Comparison of ENCODE assay signal across 14 cellular contexts in the genomic region with DNA sequence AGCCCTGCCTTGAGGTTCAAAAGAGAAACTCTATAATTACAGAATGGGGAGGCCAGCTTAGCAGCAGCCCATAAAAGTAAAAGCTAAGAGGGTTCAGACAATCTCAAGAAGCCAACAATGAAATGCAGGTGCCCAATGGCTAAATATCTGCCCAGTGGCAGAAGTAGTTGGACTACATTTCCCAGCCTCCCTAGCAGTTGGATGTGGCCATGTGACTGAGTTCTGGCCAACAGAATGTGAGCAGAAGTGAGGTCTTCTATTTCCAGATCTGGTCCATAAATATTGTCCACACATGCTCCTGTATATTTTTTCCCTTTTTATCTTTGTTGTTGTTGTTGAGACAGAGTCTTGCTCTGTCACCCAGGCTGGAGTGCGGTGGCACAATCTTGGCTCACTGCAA.
"Had no signal": no experiment of that assay in that cellular context is flagged by ENCODE, and none has a peak within 500 bp of the region (broad histone marks: within the 10 kb centered on the region; RNA-seq: fewer than 3 reads in every experiment).

No MANE protein-coding gene starts in this region.

- H3K4me1 ChIP-seq: suprapubic skin had no signal

- DNase-seq: activated B cell treated with CpG ODN at 0.5 μM for 24 hours; activated CD4-positive, alpha-beta T cell treated with anti-CD3 and anti-CD28 coated beads, Interleukin-2, amount 10 ng/mL, durations not matched to agents 7 days and 5 days; activated naive CD4-positive, alpha-beta T cell treated with anti-CD3 and anti-CD28 coated beads, Interleukin-2, amount 10 ng/mL, durations not matched to agents 7 days and 5 days; activated T-cell treated with anti-CD3 and anti-CD28 coated beads for 4 hours; central memory CD4-positive, alpha-beta T cell; erythroblast; ovary; stimulated activated CD4-positive, alpha-beta T cell treated with anti-CD3 and anti-CD28 coated beads, Interleukin-2, amount 100 ng/mL, for 48 hours; stimulated activated naive CD8-positive, alpha-beta T cell treated with anti-CD3 and anti-CD28 coated beads, Interleukin-15, Interleukin-2, amounts not matched to agents 100 U/mL and 50 U/mL, for 24 hours had no signal

- H3K4me3 Mint-ChIP-seq: activated B cell treated with CpG ODN at 0.5 μM for 24 hours; activated CD4-positive, alpha-beta T cell treated with anti-CD3 and anti-CD28 coated beads, Interleukin-2, amount 10 ng/mL, durations not matched to agents 7 days and 5 days; activated naive CD4-positive, alpha-beta T cell treated with anti-CD3 and anti-CD28 coated beads, Interleukin-2, amount 10 ng/mL, durations not matched to agents 7 days and 5 days; dendritic cell treated with granulocyte-macrophage colony-stimulating factor and Interleukin-4, amounts not matched to agents 40 ng/mL and 50 ng/mL, for 4 days; neural crest cell; type B pancreatic cell had no signal

- H3K27me3 ChIP-seq: ovary, suprapubic skin had no signal

- H3K4me3 ChIP-seq: ovary, suprapubic skin had no signal

- H3K9me3 ChIP-seq: ovary, suprapubic skin had no signal

- H3K27ac Mint-ChIP-seq: activated B cell treated with CpG ODN at 0.5 μM for 24 hours; activated CD4-positive, alpha-beta T cell treated with anti-CD3 and anti-CD28 coated beads, Interleukin-2, amount 10 ng/mL, durations not matched to agents 7 days and 5 days; activated naive CD4-positive, alpha-beta T cell treated with anti-CD3 and anti-CD28 coated beads, Interleukin-2, amount 10 ng/mL, durations not matched to agents 7 days and 5 days; activated T-helper 2 cell treated with anti-CD3 and anti-CD28 coated beads, Interferon-gamma antibody, Interleukin-2, Interleukin-4, amounts not matched to agents 10 μg/mL and 5 μg/mL and 100 μg/mL, durations not matched to agents 14 hours and 24 hours and 36 hours; dendritic cell treated with granulocyte-macrophage colony-stimulating factor and Interleukin-4, amounts not matched to agents 40 ng/mL and 50 ng/mL, for 4 days; type B pancreatic cell had no signal

- H3K27me3 Mint-ChIP-seq: activated B cell treated with CpG ODN at 0.5 μM for 24 hours; activated CD4-positive, alpha-beta T cell treated with anti-CD3 and anti-CD28 coated beads, Interleukin-2, amount 10 ng/mL, durations not matched to agents 7 days and 5 days; activated naive CD4-positive, alpha-beta T cell treated with anti-CD3 and anti-CD28 coated beads, Interleukin-2, amount 10 ng/mL, durations not matched to agents 7 days and 5 days had no signal

- ATAC-seq: stimulated activated naive CD8-positive, alpha-beta T cell treated with anti-CD3 and anti-CD28 coated beads, Interleukin-15, Interleukin-2, amounts not matched to agents 100 U/mL and 50 U/mL, for 24 hours had no signal

- H3K27ac ChIP-seq: ovary, suprapubic skin had no signal

- H3K36me3 ChIP-seq: ovary, suprapubic skin had no signal

- H3K4me1 Mint-ChIP-seq: activated B cell treated with CpG ODN at 0.5 μM for 24 hours; activated CD4-positive, alpha-beta T cell treated with anti-CD3 and anti-CD28 coated beads, Interleukin-2, amount 10 ng/mL, durations not matched to agents 7 days and 5 days; activated naive CD4-positive, alpha-beta T cell treated with anti-CD3 and anti-CD28 coated beads, Interleukin-2, amount 10 ng/mL, durations not matched to agents 7 days and 5 days had no signal

- H3K36me3 Mint-ChIP-seq: activated naive CD4-positive, alpha-beta T cell treated with anti-CD3 and anti-CD28 coated beads, Interleukin-2, amount 10 ng/mL, durations not matched to agents 7 days and 5 days; type B pancreatic cell had no signal

- H3K9me3 Mint-ChIP-seq: activated B cell treated with CpG ODN at 0.5 μM for 24 hours; activated CD4-positive, alpha-beta T cell treated with anti-CD3 and anti-CD28 coated beads, Interleukin-2, amount 10 ng/mL, durations not matched to agents 7 days and 5 days; activated naive CD4-positive, alpha-beta T cell treated with anti-CD3 and anti-CD28 coated beads, Interleukin-2, amount 10 ng/mL, durations not matched to agents 7 days and 5 days; activated T-helper 2 cell treated with anti-CD3 and anti-CD28 coated beads, Interferon-gamma antibody, Interleukin-2, Interleukin-4, amounts not matched to agents 10 μg/mL and 5 μg/mL and 100 μg/mL, durations not matched to agents 14 hours and 24 hours and 36 hours; dendritic cell treated with granulocyte-macrophage colony-stimulating factor and Interleukin-4, amounts not matched to agents 40 ng/mL and 50 ng/mL, for 4 days; type B pancreatic cell had no signal
